ENCODE assay signal across 2 cellular contexts in the genomic region with DNA sequence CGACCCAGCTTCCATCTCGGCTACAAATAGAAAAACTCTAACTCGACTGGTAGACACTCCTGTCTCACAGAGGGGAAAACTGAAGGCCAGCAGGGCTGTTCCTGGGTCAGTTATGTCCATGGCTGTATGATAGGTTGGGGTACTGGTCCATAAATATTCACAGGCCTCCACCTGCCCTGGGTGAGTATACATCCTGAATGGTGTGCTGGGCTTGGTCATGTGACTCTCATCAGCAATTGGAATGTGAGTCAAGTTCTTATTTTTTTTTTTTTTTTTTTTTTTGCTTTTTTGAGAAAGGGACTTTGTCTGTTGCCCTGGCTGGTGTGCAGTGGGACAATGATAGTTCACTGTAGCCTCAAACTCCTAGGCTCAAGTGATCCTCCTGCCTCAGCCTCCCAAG.
TF ChIP-seq lines count a peak whose summit lies in the region.

No MANE protein-coding gene starts in this region.

TF ChIP-seq in IMR-90, 13 proteins besides CTCF, POLR2A, EP300 and RAD21:
- TF ChIP-seq MAFK (IDR thresholded peaks at IDR 0.05; ENCODE audit: low read depth, low read length) = no peak
- no peak for TF ChIP-seq CHD1 (IDR thresholded peaks at IDR 0.05; ENCODE audit: low read depth, low read length)
- no peak for TF ChIP-seq MXI1 (IDR thresholded peaks at IDR 0.05; ENCODE audit: borderline replicate concordance, low read depth, low read length)
- TF ChIP-seq, protein P1, sequence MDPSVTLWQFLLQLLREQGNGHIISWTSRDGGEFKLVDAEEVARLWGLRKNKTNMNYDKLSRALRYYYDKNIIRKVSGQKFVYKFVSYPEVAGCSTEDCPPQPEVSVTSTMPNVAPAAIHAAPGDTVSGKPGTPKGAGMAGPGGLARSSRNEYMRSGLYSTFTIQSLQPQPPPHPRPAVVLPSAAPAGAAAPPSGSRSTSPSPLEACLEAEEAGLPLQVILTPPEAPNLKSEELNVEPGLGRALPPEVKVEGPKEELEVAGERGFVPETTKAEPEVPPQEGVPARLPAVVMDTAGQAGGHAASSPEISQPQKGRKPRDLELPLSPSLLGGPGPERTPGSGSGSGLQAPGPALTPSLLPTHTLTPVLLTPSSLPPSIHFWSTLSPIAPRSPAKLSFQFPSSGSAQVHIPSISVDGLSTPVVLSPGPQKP (IDR thresholded peaks at IDR 0.05; ENCODE audit: borderline replicate concordance, low read depth, low read length) = no peak
- TF ChIP-seq MAZ (IDR thresholded peaks at IDR 0.05; ENCODE audit: borderline replicate concordance, low read depth, low read length) = no peak
- TF ChIP-seq BHLHE40 (IDR thresholded peaks at IDR 0.05; ENCODE audit: low read depth, low read length) = no peak
- no peak for TF ChIP-seq FOS (IDR thresholded peaks at IDR 0.05; ENCODE audit: low read depth, low read length)
- TF ChIP-seq, protein P2, sequence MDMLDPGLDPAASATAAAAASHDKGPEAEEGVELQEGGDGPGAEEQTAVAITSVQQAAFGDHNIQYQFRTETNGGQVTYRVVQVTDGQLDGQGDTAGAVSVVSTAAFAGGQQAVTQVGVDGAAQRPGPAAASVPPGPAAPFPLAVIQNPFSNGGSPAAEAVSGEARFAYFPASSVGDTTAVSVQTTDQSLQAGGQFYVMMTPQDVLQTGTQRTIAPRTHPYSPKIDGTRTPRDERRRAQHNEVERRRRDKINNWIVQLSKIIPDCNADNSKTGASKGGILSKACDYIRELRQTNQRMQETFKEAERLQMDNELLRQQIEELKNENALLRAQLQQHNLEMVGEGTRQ (IDR thresholded peaks at IDR 0.05; ENCODE audit: low read depth, low read length) = 0 out of 2 replicates have a peak, but pooled peaks have one; percentile 16
- no peak for TF ChIP-seq CEBPB (IDR thresholded peaks at IDR 0.05; ENCODE audit: low read depth, low read length)
TF ChIP-seq in IMR-90: peak in this region for 1.

TF ChIP-seq in K562, 482 proteins besides CTCF, POLR2A, EP300 and RAD21:
- TF ChIP-seq ZNF408 (CRISPR knock-in tag; IDR thresholded peaks at IDR 0.05; ENCODE audit: low read depth) = no peak
- peak; percentile 66 for TF ChIP-seq TFE3 (CRISPR knock-in tag; IDR thresholded peaks at IDR 0.05)
- TF ChIP-seq NUFIP1 (IDR thresholded peaks at IDR 0.05; ENCODE audit: partially characterized antibody) = no peak
